ENCODE assay signal across 18 cellular contexts in the genomic region with DNA sequence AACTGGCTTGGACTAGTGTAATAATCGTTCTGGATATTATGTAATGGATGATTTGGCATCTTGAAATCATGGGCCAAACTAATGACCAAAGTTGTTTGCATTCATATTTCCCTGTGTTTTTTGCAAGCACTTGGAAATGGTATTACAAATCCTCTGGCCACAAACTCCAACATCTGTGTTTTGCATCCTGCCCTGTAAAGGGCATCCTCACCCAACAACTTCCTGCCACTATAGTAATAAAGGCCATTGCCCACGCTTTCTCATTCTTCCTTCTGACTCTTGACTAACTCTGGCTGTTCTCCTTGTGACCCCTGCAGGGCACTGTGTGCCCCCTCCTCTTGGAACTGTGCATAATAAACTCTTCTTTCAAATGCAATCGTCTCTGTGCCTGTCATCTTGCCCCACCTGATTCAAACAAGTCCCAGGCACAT. TPM values are rescaled to one million over a fixed set of nuclear protein-coding genes. Genes with fewer than 3 reads are reported as not detected.
DNase-seq lines count a peak whose midpoint lies in the region; ATAC-seq and TF ChIP-seq lines count a peak whose summit lies in the region.
"Had no signal": no experiment of that assay in that cellular context is flagged by ENCODE, and none has a peak within 500 bp of the region (broad histone marks: within the 10 kb centered on the region; RNA-seq: fewer than 3 reads in every experiment).

No MANE protein-coding gene starts in this region.

- CTCF ChIA-PET in activated CD4-positive, alpha-beta T cell treated with anti-CD3 and anti-CD28 coated beads for 36 hours (lab: Charles Lee), result no interaction called here
- CTCF ChIA-PET in activated CD4-positive, alpha-beta T cell treated with anti-CD3 and anti-CD28 coated beads, Interleukin-2, amount 10 ng/mL, durations not matched to agents 7 days and 5 days (lab: Charles Lee), result no interaction called here
- CTCF ChIA-PET in OCI-LY7 (lab: Charles Lee; ENCODE audit: unreplicated experiment), result no interaction called here

- H3K36me3 ChIP-seq in OCI-LY7 (ENCODE audit: insufficient read depth, low read length), result no peaks in the 10 kb centered on the region
- H3K36me3 ChIP-seq: left lung, SJCRH30, uterus had no signal

- H3K9me3 Mint-ChIP-seq in activated CD4-positive, alpha-beta T cell treated with anti-CD3 and anti-CD28 coated beads for 36 hours (ENCODE audit: low read depth), result no peaks in the 10 kb centered on the region
- H3K9me3 Mint-ChIP-seq in activated CD4-positive, alpha-beta T cell treated with anti-CD3 and anti-CD28 coated beads, Interleukin-2, amount 10 ng/mL, durations not matched to agents 7 days and 5 days, result no peaks in the 10 kb centered on the region
- H3K9me3 Mint-ChIP-seq: nephron progenitor cell had no signal

- no peak overlapping the region for H3K27ac ChIP-seq in OCI-LY7 (ENCODE audit: low read depth, low read length, poor library complexity, severe bottlenecking)
- H3K27ac ChIP-seq: SJCRH30, uterus had no signal

- H4K20me1 ChIP-seq in OCI-LY7 (ENCODE audit: insufficient read depth, low read length), result no peaks in the 10 kb centered on the region

- intact Hi-C loops in activated CD4-positive, alpha-beta T cell treated with anti-CD3 and anti-CD28 coated beads for 36 hours (cut with DNase I, micrococcal nuclease), result loop anchor here in 1 of 2 experiments (1.0 kb wide), 1 partner anchor 33 kb away; no protein-coding TSS in a partner anchor
- intact Hi-C loops in left cardiac atrium (cut with DNase I) (loop anchor here in 1 of 2 donors (10.0 kb wide), 1 partner anchor 56 kb away; no protein-coding TSS in a partner anchor), OCI-LY7 (cut with micrococcal nuclease; ENCODE audit: unreplicated experiment) (no loop called here)

- H3K4me1 ChIP-seq in OCI-LY7 (ENCODE audit: insufficient read depth, low read length, poor library complexity, severe bottlenecking), result no peaks in the 10 kb centered on the region
- H3K4me1 ChIP-seq: left lung, SJCRH30, uterus had no signal

- POLR2A ChIA-PET in activated CD4-positive, alpha-beta T cell treated with anti-CD3 and anti-CD28 coated beads for 36 hours (lab: Charles Lee), result no interaction called here
- POLR2A ChIA-PET in activated CD4-positive, alpha-beta T cell treated with anti-CD3 and anti-CD28 coated beads, Interleukin-2, amount 10 ng/mL, durations not matched to agents 7 days and 5 days (lab: Charles Lee), result no interaction called here
- POLR2A ChIA-PET in OCI-LY7 (lab: Charles Lee), result interaction anchor here (1.5 kb wide), 1 partner anchor 8 kb away, joined by 4 read pairs; no protein-coding TSS in a partner anchor

- no peak overlapping the region for H3K4me2 ChIP-seq in OCI-LY7 (ENCODE audit: low read length)

- H3K79me2 ChIP-seq in OCI-LY7 (ENCODE audit: insufficient read depth, low read depth, low read length), result no peaks in the 10 kb centered on the region

- no TSS peak for BruUV-seq in OCI-LY7 (replicated peaks; lab: Mats Ljungman, UMichigan)

- peak; percentile 16 for DNase-seq in activated CD4-positive, alpha-beta T cell treated with anti-CD3 and anti-CD28 coated beads for 36 hours
- DNase-seq in activated CD4-positive, alpha-beta T cell treated with anti-CD3 and anti-CD28 coated beads, Interleukin-2, amount 10 ng/mL, durations not matched to agents 7 days and 5 days, result no peak
- DNase-seq in NOMO-1 treated with DMSO at 0.1 percent for 48 hours (lab: John Stamatoyannopoulos, UW; ENCODE audit: unreplicated experiment) (peak; percentile 82), epithelial cell of esophagus (ENCODE audit: low read depth) (peak; percentile 19), renal cortical epithelial cell (ENCODE audit: low read depth) (peak; percentile 24), left cardiac atrium (no peak), OCI-LY7 (ENCODE audit: low spot score) (no peak)
- DNase-seq: activated naive CD4-positive, alpha-beta T cell; cortex of kidney; DMS153; glutamatergic neuron; left lung; NCI-H1694 treated with DMSO at 0.1 percent for 48 hours; NCI-H774; nephron progenitor cell; SJCRH30; uterus had no signal

- H2AFZ ChIP-seq in OCI-LY7 (ENCODE audit: low read length), result no peak overlapping the region

- ATAC-seq in activated CD4-positive, alpha-beta T cell treated with anti-CD3 and anti-CD28 coated beads for 36 hours, result peak; percentile 70
- ATAC-seq in GM21825 (IDR thresholded peaks at IDR 0.05; ENCODE audit: unreplicated experiment) (no peak), left cardiac atrium (no peak)
- ATAC-seq: left lung had no signal

- H3K27ac Mint-ChIP-seq in activated CD4-positive, alpha-beta T cell treated with anti-CD3 and anti-CD28 coated beads for 36 hours, result no peak overlapping the region
- no peak overlapping the region for H3K27ac Mint-ChIP-seq in activated CD4-positive, alpha-beta T cell treated with anti-CD3 and anti-CD28 coated beads, Interleukin-2, amount 10 ng/mL, durations not matched to agents 7 days and 5 days
- H3K27ac Mint-ChIP-seq: nephron progenitor cell had no signal

- H3K4me3 ChIP-seq in epithelial cell of esophagus (ENCODE audit: low read length) (no peak overlapping the region), OCI-LY7 (ENCODE audit: low read depth, low read length, poor library complexity, severe bottlenecking) (no peak overlapping the region)
- H3K4me3 ChIP-seq: left lung, SJCRH30, uterus had no signal

- TF ChIP-seq CTCF in epithelial cell of esophagus (IDR thresholded peaks at IDR 0.05; ENCODE audit: insufficient read depth, low read depth, low read length, missing control alignments) (no peak), OCI-LY7 (conservative IDR thresholded peaks at IDR 0.05; ENCODE audit: low read length) (no peak)

- peaks cover 13% of the 10 kb centered on the region for H3K4me1 Mint-ChIP-seq in activated CD4-positive, alpha-beta T cell treated with anti-CD3 and anti-CD28 coated beads for 36 hours
- H3K4me1 Mint-ChIP-seq in activated CD4-positive, alpha-beta T cell treated with anti-CD3 and anti-CD28 coated beads, Interleukin-2, amount 10 ng/mL, durations not matched to agents 7 days and 5 days, result no peaks in the 10 kb centered on the region

- H3K9me3 ChIP-seq in OCI-LY7 (ENCODE audit: low read length), result no peaks in the 10 kb centered on the region
- H3K9me3 ChIP-seq: left lung, SJCRH30, uterus had no signal

- H3K4me3 Mint-ChIP-seq in activated CD4-positive, alpha-beta T cell treated with anti-CD3 and anti-CD28 coated beads for 36 hours, result no peak overlapping the region
- H3K4me3 Mint-ChIP-seq in activated CD4-positive, alpha-beta T cell treated with anti-CD3 and anti-CD28 coated beads, Interleukin-2, amount 10 ng/mL, durations not matched to agents 7 days and 5 days, result no peak overlapping the region
- H3K4me3 Mint-ChIP-seq: nephron progenitor cell had no signal

- peaks cover 40% of the 10 kb centered on the region for H3K27me3 Mint-ChIP-seq in activated CD4-positive, alpha-beta T cell treated with anti-CD3 and anti-CD28 coated beads for 36 hours
- peaks cover 10% of the 10 kb centered on the region for H3K27me3 Mint-ChIP-seq in activated CD4-positive, alpha-beta T cell treated with anti-CD3 and anti-CD28 coated beads, Interleukin-2, amount 10 ng/mL, durations not matched to agents 7 days and 5 days

- no peaks in the 10 kb centered on the region for H3K36me3 Mint-ChIP-seq in activated CD4-positive, alpha-beta T cell treated with anti-CD3 and anti-CD28 coated beads for 36 hours (ENCODE audit: low read depth)
- no peaks in the 10 kb centered on the region for H3K36me3 Mint-ChIP-seq in activated CD4-positive, alpha-beta T cell treated with anti-CD3 and anti-CD28 coated beads, Interleukin-2, amount 10 ng/mL, durations not matched to agents 7 days and 5 days (ENCODE audit: low read depth)

- H3K9me2 ChIP-seq in OCI-LY7 (ENCODE audit: insufficient read depth, low read length), result no peaks in the 10 kb centered on the region

RNA-seq across cellular contexts. Expression of gene PSMD6, which starts 25.4 kb away (rescaled TPM):
- 100 to 1,000 TPM; 109 to 117 TPM for total RNA-seq in activated CD4-positive, alpha-beta T cell treated with anti-CD3 and anti-CD28 coated beads for 36 hours
- 10 to 100 TPM; 73.4 to 75.0 TPM for total RNA-seq in activated CD4-positive, alpha-beta T cell treated with anti-CD3 and anti-CD28 coated beads, Interleukin-2, amount 10 ng/mL, durations not matched to agents 7 days and 5 days
- total RNA-seq in renal cortical epithelial cell, result 113 and 124 TPM in 2 replicates
- 10 to 100 TPM; 61.6 to 80.3 TPM for total RNA-seq in left cardiac atrium
- total RNA-seq in OCI-LY7 (2014; rRNA removed; shearing (Covaris generic)), result 65.2 and 74.1 TPM in 2 replicates
- total RNA-seq in OCI-LY7 (2022), result 93.6 and 106 TPM in 2 replicates

Comparison
In these comparisons a context has a peak if more than half of its experiments do, and no peak if none do; other contexts are left out.
1. DNase-seq: peak in activated CD4-positive, alpha-beta T cell treated with anti-CD3 and anti-CD28 coated beads for 36 hours (single experiment), NOMO-1 treated with DMSO at 0.1 percent for 48 hours (single experiment), epithelial cell of esophagus (single experiment) and renal cortical epithelial cell (single experiment); none in activated CD4-positive, alpha-beta T cell treated with anti-CD3 and anti-CD28 coated beads, Interleukin-2, amount 10 ng/mL, durations not matched to agents 7 days and 5 days (single experiment), left cardiac atrium (single experiment) and OCI-LY7 (single experiment).